1 cellular context compared by ENCODE assay signal in the genomic region with DNA sequence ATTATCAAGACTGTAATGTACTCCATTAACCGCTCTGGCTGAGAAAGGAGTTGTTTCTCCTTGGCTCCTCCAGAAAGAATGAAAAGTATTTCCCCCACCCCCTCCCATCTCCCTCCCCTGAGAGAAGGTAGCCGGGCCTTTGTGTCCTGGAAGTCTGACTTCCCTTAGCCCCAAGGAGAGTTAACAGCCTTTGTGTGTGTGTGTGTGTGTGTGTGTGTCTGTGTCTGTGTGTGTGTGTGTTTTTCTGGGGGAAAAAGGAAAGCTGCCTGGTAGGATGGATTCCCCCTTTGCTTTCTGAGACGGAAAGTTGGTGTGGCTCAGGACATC.
TF ChIP-seq lines count a peak whose summit lies in the region.

No MANE protein-coding gene starts in this region.

TF ChIP-seq in WTC11, 78 proteins besides CTCF, POLR2A, EP300 and RAD21:
- TF ChIP-seq ZNF317 (CRISPR knock-in tag; IDR thresholded peaks at IDR 0.05; ENCODE audit: borderline replicate concordance, low read depth), result no peak
- TF ChIP-seq, protein P1, sequence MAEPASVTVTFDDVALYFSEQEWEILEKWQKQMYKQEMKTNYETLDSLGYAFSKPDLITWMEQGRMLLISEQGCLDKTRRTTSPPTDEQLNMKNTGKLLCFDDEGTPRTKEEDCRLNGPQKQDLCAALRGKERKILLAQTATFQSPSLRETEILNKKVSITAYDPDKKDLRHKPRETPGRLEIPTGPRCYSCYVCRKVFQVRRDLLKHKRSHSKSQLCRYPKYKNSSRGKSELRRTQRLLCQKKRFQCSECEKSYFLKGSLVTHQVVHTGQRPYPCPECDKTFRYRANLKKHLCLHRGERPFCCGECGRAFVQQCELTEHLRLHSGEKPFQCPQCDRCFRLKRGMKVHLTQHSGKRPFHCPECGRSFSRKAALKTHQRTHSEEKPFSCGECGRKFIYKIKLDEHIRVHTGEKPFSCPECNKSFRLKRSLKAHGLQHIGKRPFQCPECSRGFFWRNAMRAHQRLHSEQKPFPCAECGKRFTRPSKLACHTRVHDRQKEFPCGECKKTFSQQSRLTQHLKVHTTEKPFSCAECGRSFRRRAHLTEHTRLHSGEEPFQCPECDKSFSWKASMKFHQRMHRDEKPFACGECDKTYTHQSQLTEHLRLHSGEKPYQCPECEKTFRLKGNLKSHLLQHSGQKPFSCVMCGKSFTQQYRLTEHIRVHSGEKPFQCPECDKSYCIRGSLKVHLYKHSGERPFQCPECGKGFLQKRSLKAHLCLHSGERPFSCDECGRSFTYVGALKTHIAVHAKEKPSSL (CRISPR knock-in tag; conservative IDR thresholded peaks at IDR 0.05), result no peak
- TF ChIP-seq, protein P2, sequence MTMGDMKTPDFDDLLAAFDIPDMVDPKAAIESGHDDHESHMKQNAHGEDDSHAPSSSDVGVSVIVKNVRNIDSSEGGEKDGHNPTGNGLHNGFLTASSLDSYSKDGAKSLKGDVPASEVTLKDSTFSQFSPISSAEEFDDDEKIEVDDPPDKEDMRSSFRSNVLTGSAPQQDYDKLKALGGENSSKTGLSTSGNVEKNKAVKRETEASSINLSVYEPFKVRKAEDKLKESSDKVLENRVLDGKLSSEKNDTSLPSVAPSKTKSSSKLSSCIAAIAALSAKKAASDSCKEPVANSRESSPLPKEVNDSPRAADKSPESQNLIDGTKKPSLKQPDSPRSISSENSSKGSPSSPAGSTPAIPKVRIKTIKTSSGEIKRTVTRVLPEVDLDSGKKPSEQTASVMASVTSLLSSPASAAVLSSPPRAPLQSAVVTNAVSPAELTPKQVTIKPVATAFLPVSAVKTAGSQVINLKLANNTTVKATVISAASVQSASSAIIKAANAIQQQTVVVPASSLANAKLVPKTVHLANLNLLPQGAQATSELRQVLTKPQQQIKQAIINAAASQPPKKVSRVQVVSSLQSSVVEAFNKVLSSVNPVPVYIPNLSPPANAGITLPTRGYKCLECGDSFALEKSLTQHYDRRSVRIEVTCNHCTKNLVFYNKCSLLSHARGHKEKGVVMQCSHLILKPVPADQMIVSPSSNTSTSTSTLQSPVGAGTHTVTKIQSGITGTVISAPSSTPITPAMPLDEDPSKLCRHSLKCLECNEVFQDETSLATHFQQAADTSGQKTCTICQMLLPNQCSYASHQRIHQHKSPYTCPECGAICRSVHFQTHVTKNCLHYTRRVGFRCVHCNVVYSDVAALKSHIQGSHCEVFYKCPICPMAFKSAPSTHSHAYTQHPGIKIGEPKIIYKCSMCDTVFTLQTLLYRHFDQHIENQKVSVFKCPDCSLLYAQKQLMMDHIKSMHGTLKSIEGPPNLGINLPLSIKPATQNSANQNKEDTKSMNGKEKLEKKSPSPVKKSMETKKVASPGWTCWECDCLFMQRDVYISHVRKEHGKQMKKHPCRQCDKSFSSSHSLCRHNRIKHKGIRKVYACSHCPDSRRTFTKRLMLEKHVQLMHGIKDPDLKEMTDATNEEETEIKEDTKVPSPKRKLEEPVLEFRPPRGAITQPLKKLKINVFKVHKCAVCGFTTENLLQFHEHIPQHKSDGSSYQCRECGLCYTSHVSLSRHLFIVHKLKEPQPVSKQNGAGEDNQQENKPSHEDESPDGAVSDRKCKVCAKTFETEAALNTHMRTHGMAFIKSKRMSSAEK (CRISPR knock-in tag; IDR thresholded peaks at IDR 0.05; ENCODE audit: borderline replicate concordance), result no peak
- TF ChIP-seq, protein P3, sequence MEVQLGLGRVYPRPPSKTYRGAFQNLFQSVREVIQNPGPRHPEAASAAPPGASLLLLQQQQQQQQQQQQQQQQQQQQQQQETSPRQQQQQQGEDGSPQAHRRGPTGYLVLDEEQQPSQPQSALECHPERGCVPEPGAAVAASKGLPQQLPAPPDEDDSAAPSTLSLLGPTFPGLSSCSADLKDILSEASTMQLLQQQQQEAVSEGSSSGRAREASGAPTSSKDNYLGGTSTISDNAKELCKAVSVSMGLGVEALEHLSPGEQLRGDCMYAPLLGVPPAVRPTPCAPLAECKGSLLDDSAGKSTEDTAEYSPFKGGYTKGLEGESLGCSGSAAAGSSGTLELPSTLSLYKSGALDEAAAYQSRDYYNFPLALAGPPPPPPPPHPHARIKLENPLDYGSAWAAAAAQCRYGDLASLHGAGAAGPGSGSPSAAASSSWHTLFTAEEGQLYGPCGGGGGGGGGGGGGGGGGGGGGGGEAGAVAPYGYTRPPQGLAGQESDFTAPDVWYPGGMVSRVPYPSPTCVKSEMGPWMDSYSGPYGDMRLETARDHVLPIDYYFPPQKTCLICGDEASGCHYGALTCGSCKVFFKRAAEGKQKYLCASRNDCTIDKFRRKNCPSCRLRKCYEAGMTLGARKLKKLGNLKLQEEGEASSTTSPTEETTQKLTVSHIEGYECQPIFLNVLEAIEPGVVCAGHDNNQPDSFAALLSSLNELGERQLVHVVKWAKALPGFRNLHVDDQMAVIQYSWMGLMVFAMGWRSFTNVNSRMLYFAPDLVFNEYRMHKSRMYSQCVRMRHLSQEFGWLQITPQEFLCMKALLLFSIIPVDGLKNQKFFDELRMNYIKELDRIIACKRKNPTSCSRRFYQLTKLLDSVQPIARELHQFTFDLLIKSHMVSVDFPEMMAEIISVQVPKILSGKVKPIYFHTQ (CRISPR knock-in tag; IDR thresholded peaks at IDR 0.05), result no peak
- TF ChIP-seq, protein P4, sequence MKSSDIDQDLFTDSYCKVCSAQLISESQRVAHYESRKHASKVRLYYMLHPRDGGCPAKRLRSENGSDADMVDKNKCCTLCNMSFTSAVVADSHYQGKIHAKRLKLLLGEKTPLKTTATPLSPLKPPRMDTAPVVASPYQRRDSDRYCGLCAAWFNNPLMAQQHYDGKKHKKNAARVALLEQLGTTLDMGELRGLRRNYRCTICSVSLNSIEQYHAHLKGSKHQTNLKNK (CRISPR knock-in tag; IDR thresholded peaks at IDR 0.05), result no peak
- TF ChIP-seq, protein P5, sequence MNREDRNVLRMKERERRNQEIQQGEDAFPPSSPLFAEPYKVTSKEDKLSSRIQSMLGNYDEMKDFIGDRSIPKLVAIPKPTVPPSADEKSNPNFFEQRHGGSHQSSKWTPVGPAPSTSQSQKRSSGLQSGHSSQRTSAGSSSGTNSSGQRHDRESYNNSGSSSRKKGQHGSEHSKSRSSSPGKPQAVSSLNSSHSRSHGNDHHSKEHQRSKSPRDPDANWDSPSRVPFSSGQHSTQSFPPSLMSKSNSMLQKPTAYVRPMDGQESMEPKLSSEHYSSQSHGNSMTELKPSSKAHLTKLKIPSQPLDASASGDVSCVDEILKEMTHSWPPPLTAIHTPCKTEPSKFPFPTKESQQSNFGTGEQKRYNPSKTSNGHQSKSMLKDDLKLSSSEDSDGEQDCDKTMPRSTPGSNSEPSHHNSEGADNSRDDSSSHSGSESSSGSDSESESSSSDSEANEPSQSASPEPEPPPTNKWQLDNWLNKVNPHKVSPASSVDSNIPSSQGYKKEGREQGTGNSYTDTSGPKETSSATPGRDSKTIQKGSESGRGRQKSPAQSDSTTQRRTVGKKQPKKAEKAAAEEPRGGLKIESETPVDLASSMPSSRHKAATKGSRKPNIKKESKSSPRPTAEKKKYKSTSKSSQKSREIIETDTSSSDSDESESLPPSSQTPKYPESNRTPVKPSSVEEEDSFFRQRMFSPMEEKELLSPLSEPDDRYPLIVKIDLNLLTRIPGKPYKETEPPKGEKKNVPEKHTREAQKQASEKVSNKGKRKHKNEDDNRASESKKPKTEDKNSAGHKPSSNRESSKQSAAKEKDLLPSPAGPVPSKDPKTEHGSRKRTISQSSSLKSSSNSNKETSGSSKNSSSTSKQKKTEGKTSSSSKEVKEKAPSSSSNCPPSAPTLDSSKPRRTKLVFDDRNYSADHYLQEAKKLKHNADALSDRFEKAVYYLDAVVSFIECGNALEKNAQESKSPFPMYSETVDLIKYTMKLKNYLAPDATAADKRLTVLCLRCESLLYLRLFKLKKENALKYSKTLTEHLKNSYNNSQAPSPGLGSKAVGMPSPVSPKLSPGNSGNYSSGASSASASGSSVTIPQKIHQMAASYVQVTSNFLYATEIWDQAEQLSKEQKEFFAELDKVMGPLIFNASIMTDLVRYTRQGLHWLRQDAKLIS (CRISPR knock-in tag; IDR thresholded peaks at IDR 0.05; ENCODE audit: borderline replicate concordance), result no peak
- peak; percentile 79; the same call in 1 of the 2 replicates for TF ChIP-seq ETV6 (CRISPR knock-in tag; IDR thresholded peaks at IDR 0.05)
- TF ChIP-seq GTF2I (CRISPR knock-in tag; conservative IDR thresholded peaks at IDR 0.05), result no peak
